ENCODE assay signal across 8 cellular contexts in genomic region chr13:28718538-28719226, GRCh38. TPM values are rescaled to one million over a fixed set of nuclear protein-coding genes. Genes with fewer than 3 reads are reported as not detected.
DNase-seq lines count a peak whose midpoint lies in the region; ATAC-seq lines count a peak whose summit lies in the region.

SLC46A3 (minus strand) TSS chr13:28718970; CDS start chr13:28717998, 972 bp downstream.

- DNase-seq in AML-193 (lab: John Stamatoyannopoulos, UW) (peak; percentile 96 to 97), NCI-H526 (lab: John Stamatoyannopoulos, UW) (peak; percentile 95 to 98), dedifferentiated amniotic fluid mesenchymal stem cell (ENCODE audit: extremely low spot score) (peak; percentile 97), left lobe of liver (ENCODE audit: low spot score) (peak; percentile 100)
- peak; percentile 98 for DNase-seq in activated CD4-positive, alpha-beta T cell treated with anti-CD3 and anti-CD28 coated beads, Interleukin-2, amount 50 U/mL, for 1 hour
- peak; percentile 95 for DNase-seq in stimulated activated CD4-positive, alpha-beta T cell treated with anti-CD3 and anti-CD28 coated beads, Interleukin-2, amount 100 ng/mL, for 48 hours

- ATAC-seq in GM19035 (IDR thresholded peaks at IDR 0.05; ENCODE audit: unreplicated experiment) (peak; percentile 98), HG03342 (IDR thresholded peaks at IDR 0.05; ENCODE audit: unreplicated experiment) (peak; percentile 99), left lobe of liver (peak; percentile 93)

RNA-seq across cellular contexts. Expression of gene SLC46A3, which starts in this region (rescaled TPM):
- 39.2 TPM for total RNA-seq in left lobe of liver

Comparison
In these comparisons a context has a peak if more than half of its experiments do, and no peak if none do; other contexts are left out.
1. Peak in every context shown above with its lines: DNase-seq and ATAC-seq.